12 cellular contexts compared by ENCODE assay signal in the genomic region with DNA sequence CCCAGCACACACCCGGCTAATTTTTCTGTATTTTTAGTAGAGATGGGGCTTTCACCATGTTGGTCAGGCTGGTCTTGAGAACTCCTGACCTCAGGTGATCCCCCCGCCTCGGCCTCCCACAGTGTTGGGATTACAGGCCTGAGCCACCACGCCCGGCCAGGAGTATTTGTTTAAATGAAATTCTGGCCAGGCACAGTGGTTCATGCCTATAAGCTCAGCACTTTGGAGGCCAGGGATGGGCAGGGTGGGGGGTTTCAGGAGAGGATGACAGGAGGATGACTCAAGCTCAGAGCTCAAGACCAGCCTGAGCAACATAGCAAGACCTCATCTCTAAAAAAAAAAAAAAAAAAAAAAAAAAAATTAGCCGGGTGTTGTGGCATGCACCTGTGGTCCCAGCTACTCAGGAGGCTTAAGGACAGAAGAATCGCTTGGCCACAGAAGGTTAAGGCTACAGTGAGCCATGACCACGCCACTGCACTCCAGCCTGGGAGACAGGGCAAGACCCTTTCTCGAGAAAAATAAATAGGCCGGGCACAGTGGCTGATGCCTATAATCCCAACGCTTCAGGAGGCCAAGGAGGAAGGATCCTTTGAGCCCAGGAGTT.
DNase-seq lines count a peak whose midpoint lies in the region; ATAC-seq lines count a peak whose summit lies in the region.
"Had no signal": no experiment of that assay in that cellular context is flagged by ENCODE, and none has a peak within 500 bp of the region (broad histone marks: within the 10 kb centered on the region; RNA-seq: fewer than 3 reads in every experiment).

No MANE protein-coding gene starts in this region.

- no peak for DNase-seq in activated CD4-positive, CD25-positive, alpha-beta regulatory T cell treated with anti-CD3 and anti-CD28 coated beads, Interleukin-2, amount 50 U/mL, for 72 hours
- DNase-seq in SW480 (ENCODE audit: low spot score) = peak; percentile 39
- peak; percentile 29 for DNase-seq in fibroblast of the conjunctiva (ENCODE audit: low read depth)
- peak; percentile 71 for DNase-seq in stromal cell of bone marrow (ENCODE audit: low read depth)
- DNase-seq in UCSD-AML1 (lab: John Stamatoyannopoulos, UW; ENCODE audit: unreplicated experiment) = no peak
- DNase-seq: 8988T; NCI-H1092; stimulated activated CD4-positive, alpha-beta T cell treated with anti-CD3 and anti-CD28 coated beads, Interleukin-12 subunit alpha, Interleukin-12 subunit beta, amount 100 ng/mL, for 4 hours; stimulated activated naive CD4-positive, alpha-beta T cell had no signal

- peak; percentile 61 to 72 for ATAC-seq in activated CD4-positive, CD25-positive, alpha-beta regulatory T cell treated with anti-CD3 and anti-CD28 coated beads, Interleukin-2, amount 50 U/mL, for 24 hours
- no peak for ATAC-seq in GM19324 (IDR thresholded peaks at IDR 0.05; ENCODE audit: low FRiP score, unreplicated experiment)
- ATAC-seq in GM21786 (IDR thresholded peaks at IDR 0.05; ENCODE audit: unreplicated experiment) = no peak

Comparison
In these comparisons a context has a peak if more than half of its experiments do, and no peak if none do; other contexts are left out.
1. ATAC-seq: peak in activated CD4-positive, CD25-positive, alpha-beta regulatory T cell treated with anti-CD3 and anti-CD28 coated beads, Interleukin-2, amount 50 U/mL, for 24 hours (2 of 2); none in GM19324 (single experiment) and GM21786 (single experiment).
2. DNase-seq: peak in SW480 (single experiment), fibroblast of the conjunctiva (single experiment) and stromal cell of bone marrow (single experiment); none in activated CD4-positive, CD25-positive, alpha-beta regulatory T cell treated with anti-CD3 and anti-CD28 coated beads, Interleukin-2, amount 50 U/mL, for 72 hours (single experiment) and UCSD-AML1 (single experiment).